In genomic region chr2:173754169-173754568, GRCh38 we compare ENCODE assay signal across 30 cellular contexts.
"Had no signal": no experiment of that assay in that cellular context is flagged by ENCODE, and none has a peak within 500 bp of the region (broad histone marks: within the 10 kb centered on the region; RNA-seq: fewer than 3 reads in every experiment).

No MANE protein-coding gene starts in this region.

- H3K36me3 Mint-ChIP-seq: memory B cell; naive B cell; natural killer cell treated with Interleukin-12 subunit alpha and Interleukin-12 subunit beta and Interleukin-15 and Interleukin-18, amount 100 ng/mL, for 72 hours had no signal

- H3K27ac ChIP-seq: colonic mucosa, epithelial cell of prostate, gastrocnemius medialis, hepatocyte, psoas muscle, right lobe of liver, suprapubic skin, transverse colon had no signal

- H3K4me1 Mint-ChIP-seq: central memory CD8-positive, alpha-beta T cell; memory B cell; naive B cell; stimulated activated naive CD8-positive, alpha-beta T cell treated with anti-CD3 and anti-CD28 coated beads, Interleukin-15, amount 100 ng/mL, for 72 hours had no signal

- H3K36me3 ChIP-seq: colonic mucosa, gastrocnemius medialis, right lobe of liver, suprapubic skin, transverse colon had no signal

- H3K79me2 ChIP-seq: hepatocyte had no signal

- H3K27me3 ChIP-seq: colonic mucosa, gastrocnemius medialis, hepatocyte, right lobe of liver, suprapubic skin, transverse colon had no signal

- H3K9me3 ChIP-seq: colonic mucosa, gastrocnemius medialis, mucosa of descending colon, psoas muscle, right lobe of liver, suprapubic skin, transverse colon had no signal

- ATAC-seq: esophagus mucosa; gastrocnemius medialis; left colon; mucosa of descending colon; natural killer cell treated with Interleukin-12 subunit alpha and Interleukin-12 subunit beta and Interleukin-15 and Interleukin-18, amount 100 ng/mL, for 72 hours; psoas muscle; right lobe of liver; stimulated activated naive CD8-positive, alpha-beta T cell treated with anti-CD3 and anti-CD28 coated beads, Interleukin-15, amount 100 ng/mL, for 72 hours had no signal

- H3K9me3 Mint-ChIP-seq: central memory CD8-positive, alpha-beta T cell; dendritic cell treated with granulocyte-macrophage colony-stimulating factor and Interleukin-4, amounts not matched to agents 40 ng/mL and 50 ng/mL, for 4 days; endodermal cell; memory B cell; natural killer cell treated with Interleukin-12 subunit alpha and Interleukin-12 subunit beta and Interleukin-15 and Interleukin-18, amount 100 ng/mL, for 72 hours; neural crest cell; stimulated activated naive CD8-positive, alpha-beta T cell treated with anti-CD3 and anti-CD28 coated beads, Interleukin-15, amount 100 ng/mL, for 72 hours had no signal

- H3K4me3 ChIP-seq: colonic mucosa, gastrocnemius medialis, hepatocyte, lung, mucosa of descending colon, psoas muscle, right lobe of liver, suprapubic skin, transverse colon had no signal

- H3K27ac Mint-ChIP-seq: dendritic cell treated with granulocyte-macrophage colony-stimulating factor and Interleukin-4, amounts not matched to agents 40 ng/mL and 50 ng/mL, for 4 days; endodermal cell; memory B cell; naive B cell; natural killer cell treated with Interleukin-12 subunit alpha and Interleukin-12 subunit beta and Interleukin-15 and Interleukin-18, amount 100 ng/mL, for 72 hours had no signal

- H3K4me1 ChIP-seq: colonic mucosa, gastrocnemius medialis, psoas muscle, right lobe of liver, suprapubic skin, transverse colon had no signal

- DNase-seq: colonic mucosa; effector CD8-positive, alpha-beta T cell; endodermal cell; foreskin fibroblast; gastrocnemius medialis; head of caudate nucleus; left colon; left ventricle myocardium superior; mucosa of descending colon; naive B cell; nucleus accumbens; psoas muscle; retina; right lobe of liver; small intestine; stimulated activated CD4-positive, alpha-beta T cell treated with anti-CD3 and anti-CD28 coated beads, Interleukin-15, amount 100 ng/mL, for 24 hours; stimulated activated CD4-positive, alpha-beta T cell treated with anti-CD3 and anti-CD28 coated beads, Interleukin-2, amount 100 ng/mL, for 48 hours; stimulated activated naive CD4-positive, alpha-beta T cell; stimulated activated naive CD8-positive, alpha-beta T cell treated with anti-CD3 and anti-CD28 coated beads, Interleukin-15, amount 100 ng/mL, for 72 hours; transverse colon had no signal

- H2AFZ ChIP-seq: hepatocyte had no signal

- H3K4me2 ChIP-seq: hepatocyte had no signal

- H3K4me3 Mint-ChIP-seq: central memory CD8-positive, alpha-beta T cell; dendritic cell treated with granulocyte-macrophage colony-stimulating factor and Interleukin-4, amounts not matched to agents 40 ng/mL and 50 ng/mL, for 4 days; endodermal cell; memory B cell; naive B cell; natural killer cell treated with Interleukin-12 subunit alpha and Interleukin-12 subunit beta and Interleukin-15 and Interleukin-18, amount 100 ng/mL, for 72 hours; neural crest cell; stimulated activated naive CD8-positive, alpha-beta T cell treated with anti-CD3 and anti-CD28 coated beads, Interleukin-15, amount 100 ng/mL, for 72 hours had no signal
